Comparison of ENCODE assay signal across 8 cellular contexts in the genomic region with DNA sequence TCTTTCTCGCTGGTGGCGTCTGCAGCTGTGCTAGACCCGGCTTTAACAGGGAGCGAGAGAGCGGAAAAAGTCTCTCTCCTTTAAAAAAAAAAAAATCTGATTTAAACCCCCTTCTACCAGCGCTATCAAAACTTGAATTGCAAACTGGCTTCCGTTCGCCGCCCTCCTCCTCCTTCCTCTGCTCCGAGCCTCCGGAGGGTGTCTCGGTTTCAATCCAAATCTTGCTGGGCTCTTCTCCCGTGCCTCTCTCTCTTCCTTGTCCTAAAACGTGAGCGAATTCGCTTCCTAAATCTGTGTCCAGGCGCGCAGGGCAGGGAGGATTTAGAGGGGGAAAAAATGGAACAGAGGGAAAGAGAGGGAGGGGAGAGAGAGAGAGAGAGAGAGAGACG. TPM values are rescaled to one million over a fixed set of nuclear protein-coding genes. Genes with fewer than 3 reads are reported as not detected.
DNase-seq lines count a peak whose midpoint lies in the region; ATAC-seq and TF ChIP-seq lines count a peak whose summit lies in the region.

No MANE protein-coding gene starts in this region.

- CTCF ChIA-PET in activated CD4-positive, alpha-beta memory T cell treated with anti-CD3 and anti-CD28 coated beads for 36 hours (lab: Charles Lee) = interaction anchor here (0.6 to 0.8 kb wide), 2 partner anchors 8 to 14 kb away, joined by 3 read pairs; no protein-coding TSS in a partner anchor

- H3K27ac ChIP-seq in cardiac muscle cell = peak overlapping the region; percentile 96
- peak overlapping the region; percentile 88 to 98 for H3K27ac ChIP-seq in prostate gland

- intact Hi-C loops in activated CD4-positive, alpha-beta memory T cell treated with anti-CD3 and anti-CD28 coated beads for 36 hours (cut with micrococcal nuclease) = loop anchor here (2.0 kb wide), 1 partner anchor 13 kb away; no protein-coding TSS in a partner anchor
- intact Hi-C loops in prostate gland (cut with DNase I) = loop anchor here (5.0 to 10.0 kb wide), 2 partner anchors 489 to 1171 kb away; no protein-coding TSS in a partner anchor

- DNase-seq in activated CD4-positive, alpha-beta memory T cell treated with anti-CD3 and anti-CD28 coated beads for 36 hours = no peak
- DNase-seq in cardiac muscle cell (ENCODE audit: low read depth in 1 of 2, low spot score in 1 of 2) = no peak
- no peak for DNase-seq in prostate gland (ENCODE audit: low spot score)
- DNase-seq in NCI-H2196 treated with DMSO at 0.1 percent for 48 hours (lab: John Stamatoyannopoulos, UW; ENCODE audit: unreplicated experiment) = no peak
- no peak for DNase-seq in activated naive CD4-positive, alpha-beta T cell (lab: John Stamatoyannopoulos, UW)

- 0% methylated on average over 19 of the region's 19 CpGs for WGBS in prostate gland

- no peak overlapping the region for H3K27ac Mint-ChIP-seq in activated CD4-positive, alpha-beta memory T cell treated with anti-CD3 and anti-CD28 coated beads for 36 hours

- peaks cover 90% of the 10 kb centered on the region for H3K27me3 Mint-ChIP-seq in activated CD4-positive, alpha-beta memory T cell treated with anti-CD3 and anti-CD28 coated beads for 36 hours

- ATAC-seq in HG03135 (IDR thresholded peaks at IDR 0.05; ENCODE audit: unreplicated experiment) = no peak
- ATAC-seq in GM19324 (IDR thresholded peaks at IDR 0.05; ENCODE audit: low FRiP score, unreplicated experiment) = no peak

- POLR2A ChIA-PET in activated CD4-positive, alpha-beta memory T cell treated with anti-CD3 and anti-CD28 coated beads for 36 hours (lab: Charles Lee) = no interaction called here

- TF ChIP-seq CTCF in cardiac muscle cell (IDR thresholded peaks at IDR 0.05; ENCODE audit: low read depth, low read length) = no peak
- no peak for TF ChIP-seq CTCF in prostate gland (IDR thresholded peaks at IDR 0.05)

- peaks cover 8% of the 10 kb centered on the region for H3K36me3 Mint-ChIP-seq in activated CD4-positive, alpha-beta memory T cell treated with anti-CD3 and anti-CD28 coated beads for 36 hours

- TF ChIP-seq POLR2A in prostate gland (IDR thresholded peaks at IDR 0.05) = no peak

- H3K9me3 ChIP-seq in ES-I3 (ENCODE audit: control insufficient read depth, insufficient read depth, low read length) (no peaks in the 10 kb centered on the region), cardiac muscle cell (ENCODE audit: low read depth) (no peaks in the 10 kb centered on the region), prostate gland (no peaks in the 10 kb centered on the region)

- peak overlapping the region; percentile 66 for H3K4me3 Mint-ChIP-seq in activated CD4-positive, alpha-beta memory T cell treated with anti-CD3 and anti-CD28 coated beads for 36 hours

- H3K9me3 Mint-ChIP-seq in activated CD4-positive, alpha-beta memory T cell treated with anti-CD3 and anti-CD28 coated beads for 36 hours = no peaks in the 10 kb centered on the region

- H3K36me3 ChIP-seq in ES-I3 (ENCODE audit: insufficient read depth, low read length) (no peaks in the 10 kb centered on the region), cardiac muscle cell (no peaks in the 10 kb centered on the region), prostate gland (peaks cover 5 to 6% of the 10 kb centered on the region in 2 donors)

- H3K4me3 ChIP-seq in cardiac muscle cell (peak overlapping the region; percentile 73), prostate gland (peak overlapping the region; percentile 89 to 94)

- H3K4me1 Mint-ChIP-seq in activated CD4-positive, alpha-beta memory T cell treated with anti-CD3 and anti-CD28 coated beads for 36 hours (ENCODE audit: low read depth) = peaks cover 34% of the 10 kb centered on the region

- H3K27me3 ChIP-seq in cardiac muscle cell (peaks cover 36% of the 10 kb centered on the region), prostate gland (replicated peaks; ENCODE audit: insufficient read depth) (no peaks in the 10 kb centered on the region)

- H3K4me1 ChIP-seq in ES-I3 (ENCODE audit: insufficient read depth, low read length) (peaks cover 33% of the 10 kb centered on the region), cardiac muscle cell (ENCODE audit: low read depth) (peaks cover 43% of the 10 kb centered on the region), prostate gland (replicated peaks) (peaks cover 21% of the 10 kb centered on the region)

- peak overlapping the region; percentile 73 for H3K9ac ChIP-seq in ES-I3 (ENCODE audit: low read depth, low read length)

RNA-seq across cellular contexts. Expression of gene TBX3, which starts 0.3 kb away (rescaled TPM):
- not detected for total RNA-seq in activated CD4-positive, alpha-beta memory T cell treated with anti-CD3 and anti-CD28 coated beads for 36 hours
- 69.4 and 87.5 TPM in 2 replicates for total RNA-seq in cardiac muscle cell
- 63.7 and 78.3 TPM in 2 replicates for polyA plus RNA-seq in cardiac muscle cell
- total RNA-seq in prostate gland = 100 to 1,000 TPM; 155 to 259 TPM

Comparison
In these comparisons a context has a peak if more than half of its experiments do, and no peak if none do; other contexts are left out.
1. RNA of gene TBX3, which starts 0.3 kb away (total RNA-seq): 155 to 259 TPM in prostate gland and 69.4 to 87.5 TPM in cardiac muscle cell; not detected in activated CD4-positive, alpha-beta memory T cell treated with anti-CD3 and anti-CD28 coated beads for 36 hours; every median in the first group is over 10 times any median in the second.